ENCODE assay signal across 1 cellular context in genomic region chr7:52696183-52696582, GRCh38.
TF ChIP-seq lines count a peak whose summit lies in the region.

No MANE protein-coding gene starts in this region.

TF ChIP-seq in SK-N-SH, 30 proteins besides CTCF, POLR2A, EP300 and RAD21 (continued from another document):
- TF ChIP-seq ZBTB33 (IDR thresholded peaks at IDR 0.05; ENCODE audit: borderline replicate concordance, low read depth) (no peak), GABPA (IDR thresholded peaks at IDR 0.05; ENCODE audit: low read depth) (no peak), SMC3 (IDR thresholded peaks at IDR 0.05; ENCODE audit: low read depth, low read length) (no peak)
